8 cellular contexts compared by ENCODE assay signal in the genomic region with DNA sequence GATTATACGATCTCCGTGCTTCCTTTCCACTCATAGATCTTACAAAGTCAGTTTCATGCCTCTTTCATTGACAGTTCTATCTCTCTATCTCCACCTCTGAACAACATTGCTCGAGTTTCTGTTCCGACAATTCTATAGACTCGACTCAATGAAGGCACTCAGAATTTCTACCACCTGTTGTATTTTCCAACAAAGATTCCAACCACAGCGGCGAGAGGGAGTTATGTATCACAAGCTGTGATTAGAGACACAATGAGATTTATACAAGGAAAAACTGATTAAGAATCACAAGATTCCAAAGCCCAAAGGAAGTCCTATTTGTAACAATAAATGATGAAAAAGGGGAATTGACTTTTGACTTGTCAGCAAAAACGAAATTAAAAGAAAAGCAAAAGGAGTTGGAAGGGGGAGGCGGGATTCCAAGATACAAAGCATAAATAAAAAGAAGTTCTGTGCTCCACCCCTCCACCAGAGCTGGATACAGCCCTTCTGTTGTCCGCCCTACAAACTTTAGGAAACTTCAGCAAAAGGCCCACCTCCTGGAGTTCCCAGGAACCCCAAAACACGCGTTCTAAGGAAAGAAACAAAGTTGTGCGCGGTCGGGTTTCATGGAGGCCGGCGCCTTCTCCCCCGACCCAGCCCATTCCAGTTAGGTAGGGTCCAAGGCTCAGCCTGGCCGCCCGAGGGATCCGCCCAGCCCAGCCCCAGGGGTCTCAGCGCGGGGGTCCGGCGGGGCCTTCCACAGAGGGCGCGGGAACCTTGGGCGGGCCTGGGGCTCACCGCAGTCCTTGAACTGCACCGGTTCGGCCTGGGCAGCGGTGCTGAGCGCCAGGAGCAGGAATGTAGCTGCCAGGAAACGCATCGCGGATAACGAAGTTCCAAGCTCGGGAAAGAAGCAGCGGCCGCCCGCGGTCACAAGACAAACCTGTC. TPM values are rescaled to one million over a fixed set of nuclear protein-coding genes. Genes with fewer than 3 reads are reported as not detected.
A peak's percentile ranks its signal among the peaks of the same experiment; 100 is the strongest.
DNase-seq lines count a peak whose midpoint lies in the region; ATAC-seq and TF ChIP-seq lines count a peak whose summit lies in the region.

A gene (minus strand): TSS at position 893 of the 930 bp plus-strand sequence. CDS start 31 bp downstream, at position 862.

- 3 to 4% methylated on average over 13 to 15 of the region's 42 CpGs for WGBS in gastroesophageal sphincter (ENCODE audit: low coverage in 1 of 2), 2 donors

- H3K27me3 ChIP-seq in gastroesophageal sphincter (no peaks in the 10 kb centered on the region), parathyroid adenoma (ENCODE audit: control insufficient read depth, insufficient read depth, low read length) (no peaks in the 10 kb centered on the region)

- intact Hi-C loops in T-helper 2 cell treated with Interferon-gamma antibody and Interleukin-4, amounts not matched to agents 100 ng/mL and 5 ng/mL, for 36 hours (cut with micrococcal nuclease), result loop anchor here (1.0 to 2.0 kb wide), 7 partner anchors 91 to 510 kb away; a partner anchor contains a TSS

- ATAC-seq in HG03045 (IDR thresholded peaks at IDR 0.05; ENCODE audit: unreplicated experiment) (peak; percentile 18), gastroesophageal sphincter (no peak), HG03378 (IDR thresholded peaks at IDR 0.05; ENCODE audit: unreplicated experiment) (no peak)

- peak within 1 kb of the TSS; percentile 56 for H3K9ac ChIP-seq in parathyroid adenoma

- H3K9me3 ChIP-seq in gastroesophageal sphincter (no peaks in the 10 kb centered on the region), parathyroid adenoma (ENCODE audit: control insufficient read depth, low read length) (no peaks in the 10 kb centered on the region)

- peak within 1 kb of the TSS; percentile 87 to 95 (median 91) for H3K27ac ChIP-seq in gastroesophageal sphincter
- H3K27ac ChIP-seq in parathyroid adenoma, result peak within 1 kb of the TSS; percentile 85

- H2AFZ ChIP-seq in parathyroid adenoma, result peak within 1 kb of the TSS; percentile 98

- DNase-seq in NCI-H748 (lab: John Stamatoyannopoulos, UW; ENCODE audit: unreplicated experiment) (peak; percentile 20), NCI-H748 treated with DMSO at 0.1 percent for 48 hours (lab: John Stamatoyannopoulos, UW) (no peak), SW 1271 (lab: John Stamatoyannopoulos, UW) (no peak)

- no peaks in the 10 kb centered on the region for H3K79me2 ChIP-seq in parathyroid adenoma

- H3K4me3 ChIP-seq in gastroesophageal sphincter, result peak within 1 kb of the TSS; percentile 83 to 90
- peak within 1 kb of the TSS; percentile 83 for H3K4me3 ChIP-seq in parathyroid adenoma (ENCODE audit: low read depth, low read length)

- TF ChIP-seq EP300 in gastroesophageal sphincter (IDR thresholded peaks at IDR 0.05), result no peak

- peak within 1 kb of the TSS; percentile 95 for H3K4me2 ChIP-seq in parathyroid adenoma (ENCODE audit: low read length)

- peak in 2 of 4 experiments; percentile 8 to 14 for TF ChIP-seq CTCF in gastroesophageal sphincter (IDR thresholded peaks at IDR 0.05)
- no peak for TF ChIP-seq CTCF in parathyroid adenoma (IDR thresholded peaks at IDR 0.05)

- H3K36me3 ChIP-seq in gastroesophageal sphincter, result peaks cover 0 to 15% of the 10 kb centered on the region in 2 donors
- H3K36me3 ChIP-seq in parathyroid adenoma (ENCODE audit: control insufficient read depth, insufficient read depth, low read length), result no peaks in the 10 kb centered on the region

- H3K4me1 ChIP-seq in gastroesophageal sphincter (peaks cover 6 to 60% (median 7%) of the 10 kb centered on the region in 3 donors), parathyroid adenoma (peaks cover 5% of the 10 kb centered on the region)

- peak; percentile 51 to 57 for TF ChIP-seq POLR2A in gastroesophageal sphincter (IDR thresholded peaks at IDR 0.05)

RNA-seq across cellular contexts. Expression of the gene that starts here (rescaled TPM):
- total RNA-seq in T-helper 2 cell treated with Interferon-gamma antibody and Interleukin-4, amounts not matched to agents 100 ng/mL and 5 ng/mL, for 36 hours, result 27.5 and 28.9 TPM in 2 replicates
- 100 to 1,000 TPM in 3 of 4 donors, 10 to 100 TPM in 1; 81.9 to 302 (median 227) TPM for total RNA-seq in gastroesophageal sphincter
